1 cellular context compared by ENCODE assay signal in the genomic region with DNA sequence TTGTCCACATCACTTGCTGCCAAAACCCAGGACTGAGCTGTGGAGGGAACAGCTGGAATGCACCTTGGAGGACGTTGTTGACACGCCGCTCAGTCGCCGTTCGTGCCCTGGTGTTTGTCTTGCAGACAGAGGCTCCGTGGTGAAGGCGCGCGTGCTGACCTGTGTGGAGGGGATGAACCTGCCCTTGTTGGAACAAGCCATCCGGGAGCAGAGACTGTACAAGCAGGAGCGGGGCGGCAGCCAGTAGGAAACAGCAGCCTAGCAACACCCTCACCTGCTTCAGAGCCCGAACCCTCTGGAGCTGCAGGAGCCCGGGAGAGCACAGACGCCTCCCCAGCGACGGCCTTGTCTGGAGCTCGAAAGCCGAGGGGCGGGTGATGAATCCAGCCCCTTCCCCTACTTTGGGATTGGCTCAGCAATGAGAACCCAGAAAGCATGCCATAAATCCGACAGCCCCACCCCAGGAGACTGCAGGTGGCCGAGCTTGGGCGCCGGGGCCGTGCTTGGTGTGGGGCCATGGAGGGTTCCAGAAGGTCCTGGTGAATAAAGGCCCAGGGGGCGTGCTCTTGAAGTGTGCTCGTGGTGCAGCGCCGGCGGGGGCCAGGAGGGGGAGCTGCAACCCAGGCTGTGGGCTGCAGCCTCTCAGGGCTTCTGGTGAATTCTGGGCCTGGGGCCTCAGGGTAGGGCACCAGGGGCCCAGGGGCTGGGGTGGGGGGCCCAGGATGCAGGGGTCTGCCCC.
TF ChIP-seq lines count a peak whose summit lies in the region.

No MANE protein-coding gene starts in this region.

TF ChIP-seq in HepG2, 621 proteins besides CTCF, POLR2A, EP300 and RAD21 (continued from another document and continues in another):
- TF ChIP-seq, protein P1, sequence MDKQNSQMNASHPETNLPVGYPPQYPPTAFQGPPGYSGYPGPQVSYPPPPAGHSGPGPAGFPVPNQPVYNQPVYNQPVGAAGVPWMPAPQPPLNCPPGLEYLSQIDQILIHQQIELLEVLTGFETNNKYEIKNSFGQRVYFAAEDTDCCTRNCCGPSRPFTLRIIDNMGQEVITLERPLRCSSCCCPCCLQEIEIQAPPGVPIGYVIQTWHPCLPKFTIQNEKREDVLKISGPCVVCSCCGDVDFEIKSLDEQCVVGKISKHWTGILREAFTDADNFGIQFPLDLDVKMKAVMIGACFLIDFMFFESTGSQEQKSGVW (CRISPR knock-in tag; IDR thresholded peaks at IDR 0.05; ENCODE audit: borderline replicate concordance): no peak
- TF ChIP-seq HNF4G (IDR thresholded peaks at IDR 0.05; ENCODE audit: borderline replicate concordance, low read depth, low read length) (no peak), HNF4G (CRISPR knock-in tag; IDR thresholded peaks at IDR 0.05; ENCODE audit: borderline replicate concordance, low read depth) (0 out of 2 replicates have a peak, but pooled peaks have one; percentile 49), FOXM1 (CRISPR knock-in tag; IDR thresholded peaks at IDR 0.05) (no peak), STAG1 (CRISPR knock-in tag; IDR thresholded peaks at IDR 0.05) (peak; percentile 73), ZNF83 (CRISPR knock-in tag; IDR thresholded peaks at IDR 0.05; ENCODE audit: borderline replicate concordance) (no peak), SP2 (CRISPR knock-in tag; IDR thresholded peaks at IDR 0.05) (no peak), ZFP41 (CRISPR knock-in tag; IDR thresholded peaks at IDR 0.05; ENCODE audit: borderline replicate concordance) (no peak), ZNF598 (CRISPR knock-in tag; IDR thresholded peaks at IDR 0.05; ENCODE audit: borderline replicate concordance) (no peak), ZSCAN25 (CRISPR knock-in tag; IDR thresholded peaks at IDR 0.05) (peak; percentile 24; the same call in 1 of the 2 replicates), MAFF (IDR thresholded peaks at IDR 0.05; ENCODE audit: low read depth, low read length) (no peak), ZFP1 (CRISPR knock-in tag; IDR thresholded peaks at IDR 0.05) (no peak), SOX13 (IDR thresholded peaks at IDR 0.05) (no peak), SOX13 (CRISPR knock-in tag; conservative IDR thresholded peaks at IDR 0.05 in 1 of 2, IDR thresholded peaks at IDR 0.05 in 1 of 2) (peak in 1 of 2 experiments; percentile 31; a peak in 2 of 4 replicates), ZNF274 (CRISPR knock-in tag; IDR thresholded peaks at IDR 0.05) (0 out of 2 replicates have a peak, but pooled peaks have one; percentile 58), ZSCAN9 (CRISPR knock-in tag; IDR thresholded peaks at IDR 0.05; ENCODE audit: borderline replicate concordance) (no peak), ZSCAN29 (CRISPR knock-in tag; conservative IDR thresholded peaks at IDR 0.05) (0 out of 2 replicates have a peak, but pooled peaks have one; percentile 37), MAFK (conservative IDR thresholded peaks at IDR 0.05 in 1 of 2, IDR thresholded peaks at IDR 0.05 in 1 of 2; ENCODE audit: low read length in 2 of 2) (no peak), ZNF331 (CRISPR knock-in tag; IDR thresholded peaks at IDR 0.05) (no peak), ZNF839 (CRISPR knock-in tag; IDR thresholded peaks at IDR 0.05; ENCODE audit: borderline replicate concordance) (no peak), TBX2 (CRISPR knock-in tag; IDR thresholded peaks at IDR 0.05; ENCODE audit: borderline replicate concordance) (no peak), HNRNPK (IDR thresholded peaks at IDR 0.05; ENCODE audit: low read depth, low read length, poor library complexity, severe bottlenecking) (no peak), PPARG (CRISPR knock-in tag; conservative IDR thresholded peaks at IDR 0.05) (peak; percentile 68), KMT2A (CRISPR knock-in tag; IDR thresholded peaks at IDR 0.05) (no peak; the same call in 1 of the 2 replicates), IKZF1 (IDR thresholded peaks at IDR 0.05) (no peak), ZNF121 (CRISPR knock-in tag; IDR thresholded peaks at IDR 0.05) (no peak), MIXL1 (CRISPR knock-in tag; IDR thresholded peaks at IDR 0.05) (no peak), ZNF451 (CRISPR knock-in tag; IDR thresholded peaks at IDR 0.05) (peak; percentile 64; the same call in 1 of the 2 replicates), HOXA3 (CRISPR knock-in tag; IDR thresholded peaks at IDR 0.05) (peak; percentile 66; the same call in 1 of the 2 replicates)
- TF ChIP-seq, protein P2, sequence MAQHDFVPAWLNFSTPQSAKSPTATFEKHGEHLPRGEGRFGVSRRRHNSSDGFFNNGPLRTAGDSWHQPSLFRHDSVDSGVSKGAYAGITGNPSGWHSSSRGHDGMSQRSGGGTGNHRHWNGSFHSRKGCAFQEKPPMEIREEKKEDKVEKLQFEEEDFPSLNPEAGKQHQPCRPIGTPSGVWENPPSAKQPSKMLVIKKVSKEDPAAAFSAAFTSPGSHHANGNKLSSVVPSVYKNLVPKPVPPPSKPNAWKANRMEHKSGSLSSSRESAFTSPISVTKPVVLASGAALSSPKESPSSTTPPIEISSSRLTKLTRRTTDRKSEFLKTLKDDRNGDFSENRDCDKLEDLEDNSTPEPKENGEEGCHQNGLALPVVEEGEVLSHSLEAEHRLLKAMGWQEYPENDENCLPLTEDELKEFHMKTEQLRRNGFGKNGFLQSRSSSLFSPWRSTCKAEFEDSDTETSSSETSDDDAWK (CRISPR knock-in tag; IDR thresholded peaks at IDR 0.05): no peak
- TF ChIP-seq, protein P3, sequence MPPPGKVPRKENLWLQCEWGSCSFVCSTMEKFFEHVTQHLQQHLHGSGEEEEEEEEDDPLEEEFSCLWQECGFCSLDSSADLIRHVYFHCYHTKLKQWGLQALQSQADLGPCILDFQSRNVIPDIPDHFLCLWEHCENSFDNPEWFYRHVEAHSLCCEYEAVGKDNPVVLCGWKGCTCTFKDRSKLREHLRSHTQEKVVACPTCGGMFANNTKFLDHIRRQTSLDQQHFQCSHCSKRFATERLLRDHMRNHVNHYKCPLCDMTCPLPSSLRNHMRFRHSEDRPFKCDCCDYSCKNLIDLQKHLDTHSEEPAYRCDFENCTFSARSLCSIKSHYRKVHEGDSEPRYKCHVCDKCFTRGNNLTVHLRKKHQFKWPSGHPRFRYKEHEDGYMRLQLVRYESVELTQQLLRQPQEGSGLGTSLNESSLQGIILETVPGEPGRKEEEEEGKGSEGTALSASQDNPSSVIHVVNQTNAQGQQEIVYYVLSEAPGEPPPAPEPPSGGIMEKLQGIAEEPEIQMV (CRISPR knock-in tag; IDR thresholded peaks at IDR 0.05; ENCODE audit: low read depth): no peak
- TF ChIP-seq, protein P4, sequence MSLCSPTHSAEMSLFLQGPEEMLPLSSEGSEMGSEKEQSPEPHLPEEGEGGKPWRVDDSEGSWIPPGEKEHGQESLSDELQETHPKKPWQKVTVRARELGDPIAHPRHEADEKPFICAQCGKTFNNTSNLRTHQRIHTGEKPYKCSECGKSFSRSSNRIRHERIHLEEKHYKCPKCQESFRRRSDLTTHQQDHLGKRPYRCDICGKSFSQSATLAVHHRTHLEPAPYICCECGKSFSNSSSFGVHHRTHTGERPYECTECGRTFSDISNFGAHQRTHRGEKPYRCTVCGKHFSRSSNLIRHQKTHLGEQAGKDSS (CRISPR knock-in tag; IDR thresholded peaks at IDR 0.05; ENCODE audit: borderline replicate concordance, low read depth): no peak
- TF ChIP-seq, protein P5, sequence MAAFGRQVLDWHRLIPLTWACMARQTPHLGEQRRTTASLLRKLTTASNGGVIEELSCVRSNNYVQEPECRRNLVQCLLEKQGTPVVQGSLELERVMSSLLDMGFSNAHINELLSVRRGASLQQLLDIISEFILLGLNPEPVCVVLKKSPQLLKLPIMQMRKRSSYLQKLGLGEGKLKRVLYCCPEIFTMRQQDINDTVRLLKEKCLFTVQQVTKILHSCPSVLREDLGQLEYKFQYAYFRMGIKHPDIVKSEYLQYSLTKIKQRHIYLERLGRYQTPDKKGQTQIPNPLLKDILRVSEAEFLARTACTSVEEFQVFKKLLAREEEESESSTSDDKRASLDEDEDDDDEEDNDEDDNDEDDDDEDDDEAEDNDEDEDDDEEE (CRISPR knock-in tag; IDR thresholded peaks at IDR 0.05): no peak
- TF ChIP-seq, protein P6, sequence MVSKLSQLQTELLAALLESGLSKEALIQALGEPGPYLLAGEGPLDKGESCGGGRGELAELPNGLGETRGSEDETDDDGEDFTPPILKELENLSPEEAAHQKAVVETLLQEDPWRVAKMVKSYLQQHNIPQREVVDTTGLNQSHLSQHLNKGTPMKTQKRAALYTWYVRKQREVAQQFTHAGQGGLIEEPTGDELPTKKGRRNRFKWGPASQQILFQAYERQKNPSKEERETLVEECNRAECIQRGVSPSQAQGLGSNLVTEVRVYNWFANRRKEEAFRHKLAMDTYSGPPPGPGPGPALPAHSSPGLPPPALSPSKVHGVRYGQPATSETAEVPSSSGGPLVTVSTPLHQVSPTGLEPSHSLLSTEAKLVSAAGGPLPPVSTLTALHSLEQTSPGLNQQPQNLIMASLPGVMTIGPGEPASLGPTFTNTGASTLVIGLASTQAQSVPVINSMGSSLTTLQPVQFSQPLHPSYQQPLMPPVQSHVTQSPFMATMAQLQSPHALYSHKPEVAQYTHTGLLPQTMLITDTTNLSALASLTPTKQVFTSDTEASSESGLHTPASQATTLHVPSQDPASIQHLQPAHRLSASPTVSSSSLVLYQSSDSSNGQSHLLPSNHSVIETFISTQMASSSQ (IDR thresholded peaks at IDR 0.05; ENCODE audit: low read depth): no peak
- TF ChIP-seq, protein P6 (CRISPR knock-in tag; IDR thresholded peaks at IDR 0.05; ENCODE audit: borderline replicate concordance): 0 out of 2 replicates have a peak, but pooled peaks have one; percentile 28
- TF ChIP-seq, protein P7, sequence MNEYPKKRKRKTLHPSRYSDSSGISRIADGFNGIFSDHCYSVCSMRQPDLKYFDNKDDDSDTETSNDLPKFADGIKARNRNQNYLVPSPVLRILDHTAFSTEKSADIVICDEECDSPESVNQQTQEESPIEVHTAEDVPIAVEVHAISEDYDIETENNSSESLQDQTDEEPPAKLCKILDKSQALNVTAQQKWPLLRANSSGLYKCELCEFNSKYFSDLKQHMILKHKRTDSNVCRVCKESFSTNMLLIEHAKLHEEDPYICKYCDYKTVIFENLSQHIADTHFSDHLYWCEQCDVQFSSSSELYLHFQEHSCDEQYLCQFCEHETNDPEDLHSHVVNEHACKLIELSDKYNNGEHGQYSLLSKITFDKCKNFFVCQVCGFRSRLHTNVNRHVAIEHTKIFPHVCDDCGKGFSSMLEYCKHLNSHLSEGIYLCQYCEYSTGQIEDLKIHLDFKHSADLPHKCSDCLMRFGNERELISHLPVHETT (CRISPR knock-in tag; conservative IDR thresholded peaks at IDR 0.05): no peak
- TF ChIP-seq, protein P8, sequence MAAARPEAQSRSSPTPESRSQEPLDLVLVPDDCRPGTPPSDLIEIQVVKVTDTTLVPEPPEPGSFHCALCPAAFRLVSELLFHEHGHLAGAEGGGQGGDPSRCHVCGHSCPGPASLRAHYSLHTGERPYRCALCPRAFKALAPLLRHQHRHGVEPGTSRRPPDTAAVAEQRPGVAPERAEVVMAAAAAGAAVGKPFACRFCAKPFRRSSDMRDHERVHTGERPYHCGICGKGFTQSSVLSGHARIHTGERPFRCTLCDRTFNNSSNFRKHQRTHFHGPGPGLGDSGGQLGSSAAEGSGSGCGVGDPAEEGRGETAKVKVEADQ (CRISPR knock-in tag; IDR thresholded peaks at IDR 0.05; ENCODE audit: borderline replicate concordance): 0 out of 2 replicates have a peak, but pooled peaks have one; percentile 29
- TF ChIP-seq, protein P9, sequence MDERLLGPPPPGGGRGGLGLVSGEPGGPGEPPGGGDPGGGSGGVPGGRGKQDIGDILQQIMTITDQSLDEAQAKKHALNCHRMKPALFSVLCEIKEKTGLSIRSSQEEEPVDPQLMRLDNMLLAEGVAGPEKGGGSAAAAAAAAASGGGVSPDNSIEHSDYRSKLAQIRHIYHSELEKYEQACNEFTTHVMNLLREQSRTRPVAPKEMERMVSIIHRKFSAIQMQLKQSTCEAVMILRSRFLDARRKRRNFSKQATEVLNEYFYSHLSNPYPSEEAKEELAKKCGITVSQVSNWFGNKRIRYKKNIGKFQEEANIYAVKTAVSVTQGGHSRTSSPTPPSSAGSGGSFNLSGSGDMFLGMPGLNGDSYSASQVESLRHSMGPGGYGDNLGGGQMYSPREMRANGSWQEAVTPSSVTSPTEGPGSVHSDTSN (CRISPR knock-in tag; IDR thresholded peaks at IDR 0.05): no peak
